ENCODE assay signal across 10 cellular contexts in the genomic region with DNA sequence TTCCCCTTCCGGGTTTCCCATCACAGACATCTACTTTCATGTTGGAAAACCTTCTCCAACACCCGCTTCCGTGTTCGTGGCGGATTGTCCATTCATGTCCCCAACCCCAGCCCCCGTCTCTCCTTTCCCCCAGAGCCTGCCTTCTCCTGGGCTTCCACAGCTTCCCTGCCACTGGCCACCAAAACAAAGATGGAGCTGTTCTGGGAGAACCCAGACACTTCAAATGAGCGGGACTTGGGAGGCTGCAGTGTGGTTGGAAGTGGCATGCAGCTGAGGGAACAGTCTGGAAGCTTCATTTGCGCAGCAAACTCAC. TPM values are rescaled to one million over a fixed set of nuclear protein-coding genes. Genes with fewer than 3 reads are reported as not detected.
DNase-seq lines count a peak whose midpoint lies in the region; ATAC-seq and TF ChIP-seq lines count a peak whose summit lies in the region.
"Had no signal": no experiment of that assay in that cellular context is flagged by ENCODE, and none has a peak within 500 bp of the region (broad histone marks: within the 10 kb centered on the region; RNA-seq: fewer than 3 reads in every experiment).

No MANE protein-coding gene starts in this region.

- peaks cover 10% of the 10 kb centered on the region for H3K36me3 ChIP-seq in CD4-positive, CD25-positive, alpha-beta regulatory T cell (ENCODE audit: control insufficient read depth, insufficient read depth, low read length)
- H3K36me3 ChIP-seq in PC-9 (ENCODE audit: low read depth) (0 out of 2 replicates have a peak, but pooled peaks cover 6% of the 10 kb centered on the region), endodermal cell (ENCODE audit: control insufficient read depth, insufficient read depth, low read length) (peaks cover 27% of the 10 kb centered on the region), rectal smooth muscle tissue (ENCODE audit: control insufficient read depth, insufficient read depth, low read length) (no peaks in the 10 kb centered on the region)

- H2AFZ ChIP-seq in PC-9, result no peak overlapping the region

- H3K4me3 ChIP-seq in CD4-positive, CD25-positive, alpha-beta regulatory T cell (ENCODE audit: low read depth, low read length), result peak overlapping the region; percentile 61
- H3K4me3 ChIP-seq in PC-9 (peak overlapping the region; percentile 75; the same call in 1 of the 2 replicates), endodermal cell (ENCODE audit: low read length) (peak overlapping the region; percentile 90), rectal smooth muscle tissue (ENCODE audit: low read length) (peak overlapping the region; percentile 70)

- no peaks in the 10 kb centered on the region for H3K27me3 ChIP-seq in CD4-positive, CD25-positive, alpha-beta regulatory T cell (ENCODE audit: control insufficient read depth, insufficient read depth, low read length)
- no peaks in the 10 kb centered on the region for H3K27me3 ChIP-seq in PC-9 (ENCODE audit: insufficient read depth, low read depth)
- no peaks in the 10 kb centered on the region for H3K27me3 ChIP-seq in endodermal cell (ENCODE audit: control insufficient read depth, insufficient read depth, low read length, poor library complexity, severe bottlenecking)
- no peaks in the 10 kb centered on the region for H3K27me3 ChIP-seq in rectal smooth muscle tissue (ENCODE audit: control insufficient read depth, insufficient read depth, low read length)

- DNase-seq in CD4-positive, CD25-positive, alpha-beta regulatory T cell, result no peak
- DNase-seq in PC-9, result no peak
- no peak for DNase-seq in endodermal cell
- no peak for DNase-seq in stimulated activated CD4-positive, alpha-beta T cell treated with anti-CD3 and anti-CD28 coated beads, Interleukin-4, amount 100 ng/mL, for 1 hour
- no peak for DNase-seq in AG08396 (ENCODE audit: low spot score)
- no peak for DNase-seq in osteocyte (ENCODE audit: extremely low spot score, unreplicated experiment)
- DNase-seq in middle frontal gyrus (ENCODE audit: extremely low spot score, low spot score), result no peak
- DNase-seq: DMS53, NCI-H82 had no signal

- H3K4me1 ChIP-seq in CD4-positive, CD25-positive, alpha-beta regulatory T cell (ENCODE audit: control insufficient read depth, insufficient read depth, low read length, poor library complexity, severe bottlenecking), result peaks cover 66% of the 10 kb centered on the region
- peaks cover 43% of the 10 kb centered on the region for H3K4me1 ChIP-seq in PC-9 (replicated peaks; ENCODE audit: insufficient read depth)
- peaks cover 30% of the 10 kb centered on the region for H3K4me1 ChIP-seq in endodermal cell (ENCODE audit: control insufficient read depth, insufficient read depth, low read length)
- peaks cover 22% of the 10 kb centered on the region for H3K4me1 ChIP-seq in rectal smooth muscle tissue (ENCODE audit: control insufficient read depth, insufficient read depth, low read length)

- peaks cover 10% of the 10 kb centered on the region for H4K20me1 ChIP-seq in PC-9 (ENCODE audit: insufficient read depth)

- TF ChIP-seq CTCF in PC-9 (conservative IDR thresholded peaks at IDR 0.05) (no peak), endodermal cell (conservative IDR thresholded peaks at IDR 0.05) (no peak), osteocyte (IDR thresholded peaks at IDR 0.05) (no peak)

- H3K27ac Mint-ChIP-seq in CD4-positive, CD25-positive, alpha-beta regulatory T cell, result peak overlapping the region; percentile 20 to 84 (median 84)
- peak overlapping the region; percentile 92 for H3K27ac Mint-ChIP-seq in endodermal cell
- no peak overlapping the region for H3K27ac Mint-ChIP-seq in osteocyte (ENCODE audit: unreplicated experiment)

- peaks cover 39% of the 10 kb centered on the region for H3F3A ChIP-seq in PC-9 (ENCODE audit: insufficient read depth, low read depth)

- peaks cover 12% of the 10 kb centered on the region for H3K36me3 Mint-ChIP-seq in CD4-positive, CD25-positive, alpha-beta regulatory T cell
- H3K36me3 Mint-ChIP-seq in endodermal cell (ENCODE audit: low read depth) (peaks cover 22% of the 10 kb centered on the region), osteocyte (ENCODE audit: unreplicated experiment) (no peaks in the 10 kb centered on the region)

- H3K27ac ChIP-seq in CD4-positive, CD25-positive, alpha-beta regulatory T cell (ENCODE audit: insufficient read depth, low read length, poor library complexity, severe bottlenecking), result peak overlapping the region; percentile 50
- H3K27ac ChIP-seq in PC-9 (peak overlapping the region; percentile 57), endodermal cell (ENCODE audit: low read depth, low read length) (no peak overlapping the region), rectal smooth muscle tissue (ENCODE audit: low read depth, low read length) (no peak overlapping the region)

- ATAC-seq in CD4-positive, CD25-positive, alpha-beta regulatory T cell (ENCODE audit: low read depth in 2 of 2), result no peak

- no TSS peak for BruUV-seq in PC-9 (replicated peaks; lab: Mats Ljungman, UMichigan)

- peak overlapping the region; percentile 16 for H3K9ac ChIP-seq in endodermal cell (ENCODE audit: extremely low read depth, low read length, poor library complexity, severe bottlenecking)
- H3K9ac ChIP-seq in rectal smooth muscle tissue (ENCODE audit: low read length), result no peak overlapping the region

- WGBS in endodermal cell (ENCODE audit: insufficient coverage in 1 of 2, insufficient read length in 1 of 2), 2 experiments, result 82 to 88% methylated on average over 1 to 8 of the region's 8 CpGs

- peaks cover 65% of the 10 kb centered on the region for H3K79me2 ChIP-seq in PC-9 (ENCODE audit: low read depth)

- H3K9me2 ChIP-seq in PC-9 (ENCODE audit: insufficient read depth), result no peaks in the 10 kb centered on the region

- CTCF ChIA-PET in PC-9 (lab: Charles Lee), result interaction anchor here (0.6 to 1.0 kb wide), 4 partner anchors 9 to 89 kb away, joined by 3 to 9 read pairs (median 4); no protein-coding TSS in a partner anchor

- intact Hi-C loops in PC-9 (cut with micrococcal nuclease; ENCODE audit: unreplicated experiment), result loop anchor here (1.0 kb wide), 1 partner anchor 89 kb away; no protein-coding TSS in a partner anchor

- H3K27me3 Mint-ChIP-seq in CD4-positive, CD25-positive, alpha-beta regulatory T cell, result peaks cover 7% of the 10 kb centered on the region
- peaks cover 1% of the 10 kb centered on the region for H3K27me3 Mint-ChIP-seq in endodermal cell (ENCODE audit: insufficient read depth)
- H3K27me3 Mint-ChIP-seq in osteocyte (ENCODE audit: unreplicated experiment), result no peaks in the 10 kb centered on the region

- H3K4me2 ChIP-seq in PC-9, result peak overlapping the region; percentile 94

- POLR2A ChIA-PET in PC-9 (lab: Charles Lee; ENCODE audit: unreplicated experiment), result interaction anchor here (0.6 kb wide), 3 partner anchors 101 to 1652 kb away, joined by 3 to 5 read pairs (median 4); no protein-coding TSS in a partner anchor

- no peaks in the 10 kb centered on the region for H3K9me3 ChIP-seq in CD4-positive, CD25-positive, alpha-beta regulatory T cell (ENCODE audit: control insufficient read depth in 2 of 2, low read length in 2 of 2)
- H3K9me3 ChIP-seq in PC-9 (ENCODE audit: insufficient read depth, low read depth), result no peaks in the 10 kb centered on the region
- H3K9me3 ChIP-seq in endodermal cell (ENCODE audit: control insufficient read depth, low read length), result no peaks in the 10 kb centered on the region

- H3K4me1 Mint-ChIP-seq in CD4-positive, CD25-positive, alpha-beta regulatory T cell, result peaks cover 14 to 75% (median 42%) of the 10 kb centered on the region in 4 donors
- peaks cover 53% of the 10 kb centered on the region for H3K4me1 Mint-ChIP-seq in endodermal cell
- peaks cover 45% of the 10 kb centered on the region for H3K4me1 Mint-ChIP-seq in osteocyte (ENCODE audit: unreplicated experiment)

- H3K4me3 Mint-ChIP-seq in CD4-positive, CD25-positive, alpha-beta regulatory T cell, result peak overlapping the region; percentile 92 to 96 (median 94)
- H3K4me3 Mint-ChIP-seq in endodermal cell (peak overlapping the region; percentile 76), osteocyte (ENCODE audit: unreplicated experiment) (no peak overlapping the region)

- no peaks in the 10 kb centered on the region for H3K9me3 Mint-ChIP-seq in CD4-positive, CD25-positive, alpha-beta regulatory T cell
- H3K9me3 Mint-ChIP-seq in endodermal cell (no peaks in the 10 kb centered on the region), osteocyte (ENCODE audit: unreplicated experiment) (no peaks in the 10 kb centered on the region)

RNA-seq across cellular contexts. Expression of a gene that starts 2.8 kb away (rescaled TPM):
- 93.6 TPM for total RNA-seq in CD4-positive, CD25-positive, alpha-beta regulatory T cell
- polyA plus RNA-seq in CD4-positive, CD25-positive, alpha-beta regulatory T cell, result 10 to 100 TPM; 45.3 to 77.4 (median 61.3) TPM
- 129 and 160 TPM in 2 replicates for total RNA-seq in PC-9 (2021)
- 10 to 100 TPM; 36.7 to 47.6 TPM for total RNA-seq in endodermal cell
- 20.3 TPM for polyA plus RNA-seq in endodermal cell (2013, experiment 1 of 2)
- polyA plus RNA-seq in endodermal cell (2013, experiment 2 of 2), result 20.0 TPM
- 20.3 and 21.9 TPM in 2 replicates for total RNA-seq in osteocyte

RNA-seq across cellular contexts. Expression of a gene that starts 25.8 kb away (rescaled TPM):
- total RNA-seq in CD4-positive, CD25-positive, alpha-beta regulatory T cell, result 1.4 TPM
- not detected for polyA plus RNA-seq in CD4-positive, CD25-positive, alpha-beta regulatory T cell
- total RNA-seq in PC-9 (2021) (not detected in 2 replicates), endodermal cell (not detected), osteocyte (not detected in 2 replicates)
- polyA plus RNA-seq in endodermal cell (2013, experiment 1 of 2), result not detected
- not detected for polyA plus RNA-seq in endodermal cell (2013, experiment 2 of 2)

RNA-seq across cellular contexts. Expression of a gene that starts 44.1 kb away (rescaled TPM):
- not detected for total RNA-seq in CD4-positive, CD25-positive, alpha-beta regulatory T cell
- polyA plus RNA-seq in CD4-positive, CD25-positive, alpha-beta regulatory T cell, result not detected
- not detected in 2 replicates for total RNA-seq in PC-9 (2021)
- not detected for total RNA-seq in endodermal cell
- not detected for polyA plus RNA-seq in endodermal cell (2013, experiment 1 of 2)
- not detected for polyA plus RNA-seq in endodermal cell (2013, experiment 2 of 2)
- not detected in 2 replicates for total RNA-seq in osteocyte

Comparison
In these comparisons a context has a peak if more than half of its experiments do, and no peak if none do; other contexts are left out.
1. H3K27ac ChIP-seq: peak in CD4-positive, CD25-positive, alpha-beta regulatory T cell (single experiment) and PC-9 (single experiment); none in endodermal cell (single experiment) and rectal smooth muscle tissue (single experiment).
2. Peak in every context shown above with its lines, with median percentiles within 50 percentile points of each other: H3K4me3 ChIP-seq.